1 cellular context compared by ENCODE assay signal in the genomic region with DNA sequence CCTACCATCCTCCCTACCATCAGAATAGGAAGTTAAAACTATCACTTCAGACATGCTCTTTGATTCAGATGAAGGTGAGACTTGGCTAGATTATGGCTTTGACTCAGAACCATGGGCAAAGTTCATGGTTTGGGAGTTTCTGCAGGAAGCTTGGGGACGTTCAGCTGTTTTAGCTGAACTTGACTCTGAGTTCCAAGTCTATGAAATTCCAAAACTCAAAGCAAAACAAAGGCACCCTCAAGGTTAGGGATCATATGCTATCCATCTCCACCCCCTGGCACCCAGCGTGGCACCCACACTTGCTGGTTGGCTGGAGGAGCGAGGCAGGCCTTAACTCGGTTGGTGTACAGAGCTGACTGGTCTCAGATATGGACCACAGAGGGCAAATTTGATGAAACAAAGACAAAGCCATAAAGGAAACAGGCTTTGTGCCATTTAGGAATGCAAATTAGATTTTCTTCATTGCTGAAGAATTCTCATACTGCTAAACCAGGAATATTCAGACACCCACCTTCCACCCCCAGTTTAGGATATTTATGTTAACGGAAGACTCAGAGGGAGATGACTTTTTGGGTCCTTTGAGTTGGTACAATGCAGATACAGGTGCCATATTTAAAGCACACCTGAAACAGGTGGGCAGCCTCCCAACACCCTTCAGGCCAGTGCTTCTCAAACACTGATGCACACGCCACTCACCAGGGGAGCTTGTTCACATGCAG.
TF ChIP-seq lines count a peak whose summit lies in the region.

No MANE protein-coding gene starts in this region.

TF ChIP-seq in HepG2, 621 proteins besides CTCF, POLR2A, EP300 and RAD21 (continued from another document and continues in another):
- 0 out of 2 replicates have a peak, but pooled peaks have one; percentile 23 for TF ChIP-seq ZSCAN29 (CRISPR knock-in tag; conservative IDR thresholded peaks at IDR 0.05)
- TF ChIP-seq, protein P1, sequence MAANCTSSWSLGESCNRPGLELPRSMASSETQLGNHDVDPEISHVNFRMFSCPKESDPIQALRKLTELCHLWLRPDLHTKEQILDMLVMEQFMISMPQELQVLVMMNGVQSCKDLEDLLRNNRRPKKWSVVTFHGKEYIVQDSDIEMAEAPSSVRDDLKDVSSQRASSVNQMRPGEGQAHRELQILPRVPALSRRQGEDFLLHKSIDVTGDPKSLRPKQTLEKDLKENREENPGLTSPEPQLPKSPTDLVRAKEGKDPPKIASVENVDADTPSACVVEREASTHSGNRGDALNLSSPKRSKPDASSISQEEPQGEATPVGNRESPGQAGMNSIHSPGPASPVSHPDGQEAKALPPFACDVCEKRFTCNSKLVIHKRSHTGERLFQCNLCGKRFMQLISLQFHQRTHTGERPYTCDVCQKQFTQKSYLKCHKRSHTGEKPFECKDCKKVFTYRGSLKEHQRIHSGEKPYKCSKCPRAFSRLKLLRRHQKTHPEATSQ (CRISPR knock-in tag; IDR thresholded peaks at IDR 0.05; ENCODE audit: borderline replicate concordance): no peak
- no peak for TF ChIP-seq FOSL2 (CRISPR knock-in tag; IDR thresholded peaks at IDR 0.05)
- no peak for TF ChIP-seq ZNF629 (CRISPR knock-in tag; conservative IDR thresholded peaks at IDR 0.05)
- no peak for TF ChIP-seq ZNF772 (CRISPR knock-in tag; IDR thresholded peaks at IDR 0.05)
- TF ChIP-seq ZNF841 (CRISPR knock-in tag; IDR thresholded peaks at IDR 0.05; ENCODE audit: borderline replicate concordance): no peak
- TF ChIP-seq ZNF746 (CRISPR knock-in tag; IDR thresholded peaks at IDR 0.05): no peak
- TF ChIP-seq, protein P2, sequence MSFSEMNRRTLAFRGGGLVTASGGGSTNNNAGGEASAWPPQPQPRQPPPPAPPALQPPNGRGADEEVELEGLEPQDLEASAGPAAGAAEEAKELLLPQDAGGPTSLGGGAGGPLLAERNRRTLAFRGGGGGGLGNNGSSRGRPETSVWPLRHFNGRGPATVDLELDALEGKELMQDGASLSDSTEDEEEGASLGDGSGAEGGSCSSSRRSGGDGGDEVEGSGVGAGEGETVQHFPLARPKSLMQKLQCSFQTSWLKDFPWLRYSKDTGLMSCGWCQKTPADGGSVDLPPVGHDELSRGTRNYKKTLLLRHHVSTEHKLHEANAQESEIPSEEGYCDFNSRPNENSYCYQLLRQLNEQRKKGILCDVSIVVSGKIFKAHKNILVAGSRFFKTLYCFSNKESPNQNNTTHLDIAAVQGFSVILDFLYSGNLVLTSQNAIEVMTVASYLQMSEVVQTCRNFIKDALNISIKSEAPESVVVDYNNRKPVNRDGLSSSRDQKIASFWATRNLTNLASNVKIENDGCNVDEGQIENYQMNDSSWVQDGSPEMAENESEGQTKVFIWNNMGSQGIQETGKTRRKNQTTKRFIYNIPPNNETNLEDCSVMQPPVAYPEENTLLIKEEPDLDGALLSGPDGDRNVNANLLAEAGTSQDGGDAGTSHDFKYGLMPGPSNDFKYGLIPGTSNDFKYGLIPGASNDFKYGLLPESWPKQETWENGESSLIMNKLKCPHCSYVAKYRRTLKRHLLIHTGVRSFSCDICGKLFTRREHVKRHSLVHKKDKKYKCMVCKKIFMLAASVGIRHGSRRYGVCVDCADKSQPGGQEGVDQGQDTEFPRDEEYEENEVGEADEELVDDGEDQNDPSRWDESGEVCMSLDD (CRISPR knock-in tag; IDR thresholded peaks at IDR 0.05; ENCODE audit: borderline replicate concordance): no peak
- TF ChIP-seq, protein P3, sequence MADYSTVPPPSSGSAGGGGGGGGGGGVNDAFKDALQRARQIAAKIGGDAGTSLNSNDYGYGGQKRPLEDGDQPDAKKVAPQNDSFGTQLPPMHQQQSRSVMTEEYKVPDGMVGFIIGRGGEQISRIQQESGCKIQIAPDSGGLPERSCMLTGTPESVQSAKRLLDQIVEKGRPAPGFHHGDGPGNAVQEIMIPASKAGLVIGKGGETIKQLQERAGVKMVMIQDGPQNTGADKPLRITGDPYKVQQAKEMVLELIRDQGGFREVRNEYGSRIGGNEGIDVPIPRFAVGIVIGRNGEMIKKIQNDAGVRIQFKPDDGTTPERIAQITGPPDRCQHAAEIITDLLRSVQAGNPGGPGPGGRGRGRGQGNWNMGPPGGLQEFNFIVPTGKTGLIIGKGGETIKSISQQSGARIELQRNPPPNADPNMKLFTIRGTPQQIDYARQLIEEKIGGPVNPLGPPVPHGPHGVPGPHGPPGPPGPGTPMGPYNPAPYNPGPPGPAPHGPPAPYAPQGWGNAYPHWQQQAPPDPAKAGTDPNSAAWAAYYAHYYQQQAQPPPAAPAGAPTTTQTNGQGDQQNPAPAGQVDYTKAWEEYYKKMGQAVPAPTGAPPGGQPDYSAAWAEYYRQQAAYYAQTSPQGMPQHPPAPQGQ (CRISPR knock-in tag; IDR thresholded peaks at IDR 0.05; ENCODE audit: borderline replicate concordance): no peak
- TF ChIP-seq ZNF790 (CRISPR knock-in tag; IDR thresholded peaks at IDR 0.05; ENCODE audit: borderline replicate concordance): no peak
- TF ChIP-seq KDM5A (IDR thresholded peaks at IDR 0.05; ENCODE audit: borderline replicate concordance, low read length): no peak
- no peak for TF ChIP-seq ZNF468 (CRISPR knock-in tag; IDR thresholded peaks at IDR 0.05)
- TF ChIP-seq ZNF235 (CRISPR knock-in tag; IDR thresholded peaks at IDR 0.05; ENCODE audit: borderline replicate concordance): no peak
- TF ChIP-seq ZNF652 (CRISPR knock-in tag; IDR thresholded peaks at IDR 0.05; ENCODE audit: borderline replicate concordance, low read depth): no peak
- TF ChIP-seq MLLT10 (CRISPR knock-in tag; IDR thresholded peaks at IDR 0.05): no peak
- TF ChIP-seq, protein P4, sequence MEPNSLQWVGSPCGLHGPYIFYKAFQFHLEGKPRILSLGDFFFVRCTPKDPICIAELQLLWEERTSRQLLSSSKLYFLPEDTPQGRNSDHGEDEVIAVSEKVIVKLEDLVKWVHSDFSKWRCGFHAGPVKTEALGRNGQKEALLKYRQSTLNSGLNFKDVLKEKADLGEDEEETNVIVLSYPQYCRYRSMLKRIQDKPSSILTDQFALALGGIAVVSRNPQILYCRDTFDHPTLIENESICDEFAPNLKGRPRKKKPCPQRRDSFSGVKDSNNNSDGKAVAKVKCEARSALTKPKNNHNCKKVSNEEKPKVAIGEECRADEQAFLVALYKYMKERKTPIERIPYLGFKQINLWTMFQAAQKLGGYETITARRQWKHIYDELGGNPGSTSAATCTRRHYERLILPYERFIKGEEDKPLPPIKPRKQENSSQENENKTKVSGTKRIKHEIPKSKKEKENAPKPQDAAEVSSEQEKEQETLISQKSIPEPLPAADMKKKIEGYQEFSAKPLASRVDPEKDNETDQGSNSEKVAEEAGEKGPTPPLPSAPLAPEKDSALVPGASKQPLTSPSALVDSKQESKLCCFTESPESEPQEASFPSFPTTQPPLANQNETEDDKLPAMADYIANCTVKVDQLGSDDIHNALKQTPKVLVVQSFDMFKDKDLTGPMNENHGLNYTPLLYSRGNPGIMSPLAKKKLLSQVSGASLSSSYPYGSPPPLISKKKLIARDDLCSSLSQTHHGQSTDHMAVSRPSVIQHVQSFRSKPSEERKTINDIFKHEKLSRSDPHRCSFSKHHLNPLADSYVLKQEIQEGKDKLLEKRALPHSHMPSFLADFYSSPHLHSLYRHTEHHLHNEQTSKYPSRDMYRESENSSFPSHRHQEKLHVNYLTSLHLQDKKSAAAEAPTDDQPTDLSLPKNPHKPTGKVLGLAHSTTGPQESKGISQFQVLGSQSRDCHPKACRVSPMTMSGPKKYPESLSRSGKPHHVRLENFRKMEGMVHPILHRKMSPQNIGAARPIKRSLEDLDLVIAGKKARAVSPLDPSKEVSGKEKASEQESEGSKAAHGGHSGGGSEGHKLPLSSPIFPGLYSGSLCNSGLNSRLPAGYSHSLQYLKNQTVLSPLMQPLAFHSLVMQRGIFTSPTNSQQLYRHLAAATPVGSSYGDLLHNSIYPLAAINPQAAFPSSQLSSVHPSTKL (CRISPR knock-in tag; IDR thresholded peaks at IDR 0.05): peak; percentile 62; the same call in 1 of the 2 replicates
- TF ChIP-seq ISL2 (CRISPR knock-in tag; IDR thresholded peaks at IDR 0.05): no peak
- no peak for TF ChIP-seq SMAD3 (CRISPR knock-in tag; IDR thresholded peaks at IDR 0.05)
- TF ChIP-seq FOXO1 (CRISPR knock-in tag; IDR thresholded peaks at IDR 0.05): no peak
- no peak for TF ChIP-seq ZNF224 (CRISPR knock-in tag; IDR thresholded peaks at IDR 0.05)
- TF ChIP-seq KLF15 (CRISPR knock-in tag; IDR thresholded peaks at IDR 0.05; ENCODE audit: borderline replicate concordance): no peak
- TF ChIP-seq PAF1 (CRISPR knock-in tag; IDR thresholded peaks at IDR 0.05): no peak
- TF ChIP-seq RXRA (CRISPR knock-in tag; IDR thresholded peaks at IDR 0.05): peak; percentile 40; the same call in 1 of the 2 replicates
- TF ChIP-seq ZNF605 (CRISPR knock-in tag; IDR thresholded peaks at IDR 0.05): no peak
- TF ChIP-seq ATF7-NPFF (CRISPR knock-in tag; IDR thresholded peaks at IDR 0.05; ENCODE audit: low read depth): no peak
- TF ChIP-seq, protein P5, sequence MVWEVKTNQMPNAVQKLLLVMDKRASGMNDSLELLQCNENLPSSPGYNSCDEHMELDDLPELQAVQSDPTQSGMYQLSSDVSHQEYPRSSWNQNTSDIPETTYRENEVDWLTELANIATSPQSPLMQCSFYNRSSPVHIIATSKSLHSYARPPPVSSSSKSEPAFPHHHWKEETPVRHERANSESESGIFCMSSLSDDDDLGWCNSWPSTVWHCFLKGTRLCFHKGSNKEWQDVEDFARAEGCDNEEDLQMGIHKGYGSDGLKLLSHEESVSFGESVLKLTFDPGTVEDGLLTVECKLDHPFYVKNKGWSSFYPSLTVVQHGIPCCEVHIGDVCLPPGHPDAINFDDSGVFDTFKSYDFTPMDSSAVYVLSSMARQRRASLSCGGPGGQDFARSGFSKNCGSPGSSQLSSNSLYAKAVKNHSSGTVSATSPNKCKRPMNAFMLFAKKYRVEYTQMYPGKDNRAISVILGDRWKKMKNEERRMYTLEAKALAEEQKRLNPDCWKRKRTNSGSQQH (CRISPR knock-in tag; IDR thresholded peaks at IDR 0.05; ENCODE audit: low read depth): no peak
- TF ChIP-seq CREM (IDR thresholded peaks at IDR 0.05): no peak; the same call in 1 of the 2 replicates
- TF ChIP-seq CREM (CRISPR knock-in tag; IDR thresholded peaks at IDR 0.05): no peak
- no peak for TF ChIP-seq NFYC (CRISPR knock-in tag; IDR thresholded peaks at IDR 0.05)
- TF ChIP-seq ZNF816 (CRISPR knock-in tag; IDR thresholded peaks at IDR 0.05; ENCODE audit: borderline replicate concordance): 0 out of 2 replicates have a peak, but pooled peaks have one; percentile 21
- no peak for TF ChIP-seq FOXP1 (IDR thresholded peaks at IDR 0.05)
- TF ChIP-seq FOXP1 (CRISPR knock-in tag; IDR thresholded peaks at IDR 0.05): 0 out of 2 replicates have a peak, but pooled peaks have one; percentile 5
- no peak for TF ChIP-seq TEAD2 (CRISPR knock-in tag; IDR thresholded peaks at IDR 0.05)
- TF ChIP-seq ZNF883 (CRISPR knock-in tag; IDR thresholded peaks at IDR 0.05; ENCODE audit: not compliant biosample characterization): no peak
- TF ChIP-seq ERF (CRISPR knock-in tag; IDR thresholded peaks at IDR 0.05): no peak
- TF ChIP-seq ZKSCAN1 (IDR thresholded peaks at IDR 0.05; ENCODE audit: low read length): no peak
- TF ChIP-seq, protein P6, sequence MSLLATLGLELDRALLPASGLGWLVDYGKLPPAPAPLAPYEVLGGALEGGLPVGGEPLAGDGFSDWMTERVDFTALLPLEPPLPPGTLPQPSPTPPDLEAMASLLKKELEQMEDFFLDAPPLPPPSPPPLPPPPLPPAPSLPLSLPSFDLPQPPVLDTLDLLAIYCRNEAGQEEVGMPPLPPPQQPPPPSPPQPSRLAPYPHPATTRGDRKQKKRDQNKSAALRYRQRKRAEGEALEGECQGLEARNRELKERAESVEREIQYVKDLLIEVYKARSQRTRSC (CRISPR knock-in tag; IDR thresholded peaks at IDR 0.05; ENCODE audit: low read depth): no peak
- TF ChIP-seq SIX1 (CRISPR knock-in tag; IDR thresholded peaks at IDR 0.05; ENCODE audit: borderline replicate concordance): no peak
- no peak for TF ChIP-seq ZNF780A (CRISPR knock-in tag; IDR thresholded peaks at IDR 0.05)
- TF ChIP-seq, protein P7, sequence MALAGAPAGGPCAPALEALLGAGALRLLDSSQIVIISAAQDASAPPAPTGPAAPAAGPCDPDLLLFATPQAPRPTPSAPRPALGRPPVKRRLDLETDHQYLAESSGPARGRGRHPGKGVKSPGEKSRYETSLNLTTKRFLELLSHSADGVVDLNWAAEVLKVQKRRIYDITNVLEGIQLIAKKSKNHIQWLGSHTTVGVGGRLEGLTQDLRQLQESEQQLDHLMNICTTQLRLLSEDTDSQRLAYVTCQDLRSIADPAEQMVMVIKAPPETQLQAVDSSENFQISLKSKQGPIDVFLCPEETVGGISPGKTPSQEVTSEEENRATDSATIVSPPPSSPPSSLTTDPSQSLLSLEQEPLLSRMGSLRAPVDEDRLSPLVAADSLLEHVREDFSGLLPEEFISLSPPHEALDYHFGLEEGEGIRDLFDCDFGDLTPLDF (CRISPR knock-in tag; IDR thresholded peaks at IDR 0.05): no peak
- TF ChIP-seq ZBTB7B (CRISPR knock-in tag; IDR thresholded peaks at IDR 0.05): no peak
- TF ChIP-seq, protein P8, sequence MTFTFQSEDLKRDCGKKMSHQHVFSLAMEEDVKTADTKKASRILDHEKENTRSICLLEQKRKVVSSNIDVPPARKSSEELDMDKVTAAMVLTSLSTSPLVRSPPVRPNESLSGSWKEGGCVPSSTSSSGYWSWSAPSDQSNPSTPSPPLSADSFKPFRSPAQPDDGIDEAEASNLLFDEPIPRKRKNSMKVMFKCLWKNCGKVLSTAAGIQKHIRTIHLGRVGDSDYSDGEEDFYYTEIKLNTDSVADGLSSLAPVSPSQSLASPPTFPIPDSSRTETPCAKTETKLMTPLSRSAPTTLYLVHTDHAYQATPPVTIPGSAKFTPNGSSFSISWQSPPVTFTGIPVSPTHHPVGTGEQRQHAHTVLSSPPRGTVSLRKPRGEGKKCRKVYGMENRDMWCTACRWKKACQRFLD (CRISPR knock-in tag; IDR thresholded peaks at IDR 0.05; ENCODE audit: borderline replicate concordance): no peak
- TF ChIP-seq, protein P9, sequence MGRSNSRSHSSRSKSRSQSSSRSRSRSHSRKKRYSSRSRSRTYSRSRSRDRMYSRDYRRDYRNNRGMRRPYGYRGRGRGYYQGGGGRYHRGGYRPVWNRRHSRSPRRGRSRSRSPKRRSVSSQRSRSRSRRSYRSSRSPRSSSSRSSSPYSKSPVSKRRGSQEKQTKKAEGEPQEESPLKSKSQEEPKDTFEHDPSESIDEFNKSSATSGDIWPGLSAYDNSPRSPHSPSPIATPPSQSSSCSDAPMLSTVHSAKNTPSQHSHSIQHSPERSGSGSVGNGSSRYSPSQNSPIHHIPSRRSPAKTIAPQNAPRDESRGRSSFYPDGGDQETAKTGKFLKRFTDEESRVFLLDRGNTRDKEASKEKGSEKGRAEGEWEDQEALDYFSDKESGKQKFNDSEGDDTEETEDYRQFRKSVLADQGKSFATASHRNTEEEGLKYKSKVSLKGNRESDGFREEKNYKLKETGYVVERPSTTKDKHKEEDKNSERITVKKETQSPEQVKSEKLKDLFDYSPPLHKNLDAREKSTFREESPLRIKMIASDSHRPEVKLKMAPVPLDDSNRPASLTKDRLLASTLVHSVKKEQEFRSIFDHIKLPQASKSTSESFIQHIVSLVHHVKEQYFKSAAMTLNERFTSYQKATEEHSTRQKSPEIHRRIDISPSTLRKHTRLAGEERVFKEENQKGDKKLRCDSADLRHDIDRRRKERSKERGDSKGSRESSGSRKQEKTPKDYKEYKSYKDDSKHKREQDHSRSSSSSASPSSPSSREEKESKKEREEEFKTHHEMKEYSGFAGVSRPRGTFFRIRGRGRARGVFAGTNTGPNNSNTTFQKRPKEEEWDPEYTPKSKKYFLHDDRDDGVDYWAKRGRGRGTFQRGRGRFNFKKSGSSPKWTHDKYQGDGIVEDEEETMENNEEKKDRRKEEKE (IDR thresholded peaks at IDR 0.05): no peak
- TF ChIP-seq NBN (conservative IDR thresholded peaks at IDR 0.05): no peak
- no peak for TF ChIP-seq KAT2B (IDR thresholded peaks at IDR 0.05; ENCODE audit: borderline replicate concordance, low read depth, low read length)
